In genomic region chr20:32231847-32232246, GRCh38 we compare ENCODE assay signal across 9 cellular contexts. TPM values are rescaled to one million over a fixed set of nuclear protein-coding genes. Genes with fewer than 3 reads are reported as not detected.
DNase-seq lines count a peak whose midpoint lies in the region; ATAC-seq and TF ChIP-seq lines count a peak whose summit lies in the region.
"Had no signal": no experiment of that assay in that cellular context is flagged by ENCODE, and none has a peak within 500 bp of the region (broad histone marks: within the 10 kb centered on the region; RNA-seq: fewer than 3 reads in every experiment).

No MANE protein-coding gene starts in this region.

- no peak overlapping the region for H3K4me3 Mint-ChIP-seq in naive B cell
- H3K4me3 Mint-ChIP-seq: neural crest cell had no signal

- ATAC-seq in naive B cell (ENCODE audit: low read depth in 2 of 2) (peak in 1 of 2 donors; percentile 55), GM18505 (IDR thresholded peaks at IDR 0.05; ENCODE audit: unreplicated experiment) (no peak), omental fat pad (ENCODE audit: low FRiP score) (no peak)

- H3K4me1 Mint-ChIP-seq in naive B cell: peaks cover 11 to 20% (median 17%) of the 10 kb centered on the region in 3 donors
- H3K4me1 Mint-ChIP-seq: neural crest cell had no signal

- peaks cover 29 to 37% of the 10 kb centered on the region in 2 donors for H3K36me3 Mint-ChIP-seq in naive B cell

- TF ChIP-seq CTCF in omental fat pad (IDR thresholded peaks at IDR 0.05): no peak

- peak overlapping the region in 5 of 6 donors; percentile 23 to 75 (median 61) for H3K27ac Mint-ChIP-seq in naive B cell

- peaks cover 63% of the 10 kb centered on the region for H3K36me3 ChIP-seq in SK-N-MC (ENCODE audit: insufficient read depth, low read length)

- H3K9me3 Mint-ChIP-seq in naive B cell: no peaks in the 10 kb centered on the region
- H3K9me3 Mint-ChIP-seq: neural crest cell had no signal

- no peaks in the 10 kb centered on the region for H3K27me3 Mint-ChIP-seq in naive B cell

- no peak overlapping the region for H3K9ac ChIP-seq in SK-N-MC (ENCODE audit: insufficient read length)

- TF ChIP-seq POLR2A in GM18505 (IDR thresholded peaks at IDR 0.05; ENCODE audit: borderline replicate concordance, extremely low read depth, insufficient read depth, insufficient read length): no peak

- peak; percentile 28 for DNase-seq in CD1c-positive myeloid dendritic cell (ENCODE audit: extremely low spot score)
- peak; percentile 59 for DNase-seq in SK-N-MC (ENCODE audit: low read depth, low spot score)
- DNase-seq in activated naive CD4-positive, alpha-beta T cell treated with anti-CD3 and anti-CD28 coated beads, Interleukin-2, amount 50 U/mL, for 16 hours: peak; percentile 25
- no peak for DNase-seq in naive B cell
- DNase-seq in NK-92 treated with Interleukin-12 subunit alpha and Interleukin-12 subunit beta, amount 100 ng/mL, for 24 hours (lab: John Stamatoyannopoulos, UW): no peak
- no peak for DNase-seq in NCI-H1092 (lab: John Stamatoyannopoulos, UW)
- DNase-seq in omental fat pad (ENCODE audit: low spot score): no peak

- peak overlapping the region; percentile 88 for H3K27ac ChIP-seq in SK-N-MC

- H3K9me3 ChIP-seq in SK-N-MC (ENCODE audit: low read depth, low read length): no peaks in the 10 kb centered on the region

- H3K4me3 ChIP-seq in SK-N-MC: no peak overlapping the region

RNA-seq across cellular contexts. Expression of gene POFUT1, which starts 24.2 kb away (rescaled TPM):
- 10 to 100 TPM in 5 of 6 donors, 1 to 10 TPM in 1; 7.2 to 16.9 (median 14.7) TPM for polyA plus RNA-seq in naive B cell (ENCODE audit: low read depth in 6 of 6)
- total RNA-seq in omental fat pad: 10 to 100 TPM; 23.1 to 38.0 (median 27.8) TPM

RNA-seq across cellular contexts. Expression of gene PLAGL2, which starts 24.3 kb away (rescaled TPM):
- 1 to 10 TPM; 3.1 to 6.8 (median 3.9) TPM for polyA plus RNA-seq in naive B cell (ENCODE audit: low read depth in 6 of 6)
- total RNA-seq in omental fat pad: 10 to 100 TPM in 2 of 4 donors, 1 to 10 TPM in 2; 4.1 to 12.5 (median 8.1) TPM

RNA-seq across cellular contexts. Expression of gene KIF3B, which starts 45.6 kb away (rescaled TPM):
- 1 to 10 TPM; 1.0 to 9.7 (median 6.5) TPM for polyA plus RNA-seq in naive B cell (ENCODE audit: low read depth in 6 of 6)
- total RNA-seq in omental fat pad: 10 to 100 TPM; 19.9 to 25.4 (median 22.7) TPM

Comparison
In these comparisons a context has a peak if more than half of its experiments do, and no peak if none do; other contexts are left out.
1. DNase-seq: peak in CD1c-positive myeloid dendritic cell (single experiment), SK-N-MC (single experiment) and activated naive CD4-positive, alpha-beta T cell treated with anti-CD3 and anti-CD28 coated beads, Interleukin-2, amount 50 U/mL, for 16 hours (single experiment); none in naive B cell (single experiment), NK-92 treated with Interleukin-12 subunit alpha and Interleukin-12 subunit beta, amount 100 ng/mL, for 24 hours (single experiment), NCI-H1092 (single experiment) and omental fat pad (single experiment).